ENCODE assay signal across 23 cellular contexts in the genomic region with DNA sequence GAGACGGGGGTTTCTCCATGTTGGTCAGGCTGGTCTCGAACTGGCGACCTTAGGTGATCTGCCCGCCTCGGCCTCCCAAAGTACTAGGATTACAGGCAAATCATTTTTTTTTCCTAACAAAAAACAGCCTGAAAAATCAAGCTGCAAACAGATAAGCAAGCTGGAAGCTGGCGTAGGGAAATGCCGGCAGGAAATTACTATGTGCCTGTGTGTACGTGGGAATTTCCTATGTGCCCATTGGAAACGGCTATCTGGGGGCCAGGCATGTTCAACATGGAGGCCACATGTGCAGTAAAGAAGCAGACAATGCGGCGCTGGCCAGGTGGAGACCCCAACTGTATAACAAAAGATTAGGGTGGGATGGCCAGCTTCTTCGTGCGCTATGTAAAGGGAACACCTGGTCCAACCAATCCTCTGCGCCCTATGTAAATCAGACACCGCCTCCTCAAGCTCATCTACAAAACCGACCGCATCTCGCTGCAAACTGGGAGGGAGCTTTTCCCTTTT. TPM values are rescaled to one million over a fixed set of nuclear protein-coding genes. Genes with fewer than 3 reads are reported as not detected.
"Had no signal": no experiment of that assay in that cellular context is flagged by ENCODE, and none has a peak within 500 bp of the region (broad histone marks: within the 10 kb centered on the region; RNA-seq: fewer than 3 reads in every experiment).

No MANE protein-coding gene starts in this region.

- H3K27me3 ChIP-seq: pancreas had no signal

- H3K4me3 ChIP-seq: coronary artery, mucosa of descending colon, pancreas, tibial artery had no signal

- H3K36me3 ChIP-seq: pancreas, tibial artery, WERI-Rb-1 had no signal

- H3K4me1 ChIP-seq: pancreas had no signal

- FAIRE-seq: islet of Langerhans, pancreas, urothelium cell line had no signal

- ATAC-seq: activated CD4-positive, alpha-beta T cell treated with anti-CD3 and anti-CD28 coated beads for 36 hours; mucosa of descending colon; naive thymus-derived CD4-positive, alpha-beta T cell; pancreas; stimulated activated naive B cell treated with anti-CD40 and anti-IgM and Interleukin-4, amounts not matched to agents 10 μg/mL and 1 μg/mL and 100 μg/mL, for 72 hours; T-helper 17 cell had no signal

- DNase-seq: activated CD4-positive, alpha-beta memory T cell treated with anti-CD3 and anti-CD28 coated beads, Interleukin-2, amount 10 ng/mL, durations not matched to agents 7 days and 5 days; activated CD4-positive, alpha-beta T cell treated with anti-CD3 and anti-CD28 coated beads for 36 hours; activated effector memory CD4-positive, alpha-beta T cell treated with anti-CD3 and anti-CD28 coated beads, Interleukin-2, amount 50 U/mL, for 16 hours; activated T-cell treated with anti-CD3 and anti-CD28 coated beads, Interleukin-2, amount 50 U/mL, for 48 hours; amniotic stem cell; effector memory CD4-positive, alpha-beta T cell; foreskin melanocyte; head of caudate nucleus; mucosa of descending colon; naive thymus-derived CD4-positive, alpha-beta T cell; pancreas; stimulated activated CD4-positive, alpha-beta T cell treated with anti-CD3 and anti-CD28 coated beads, Interleukin-15, amount 100 ng/mL, for 24 hours; stimulated activated CD4-positive, alpha-beta T cell treated with anti-CD3 and anti-CD28 coated beads, Interleukin-4, amount 100 ng/mL, for 1 hour; stimulated activated naive B cell treated with anti-CD40 and anti-IgM and Interleukin-4, amounts not matched to agents 10 μg/mL and 1 μg/mL and 100 μg/mL, for 72 hours; T-helper 17 cell; tibial artery; WERI-Rb-1 had no signal

- H3K27ac ChIP-seq: coronary artery, pancreas, tibial artery, WERI-Rb-1 had no signal

- H3K9me3 ChIP-seq: pancreas had no signal

RNA-seq across cellular contexts. Expression of a gene that starts 9.1 kb away (rescaled TPM):
- total RNA-seq: activated CD4-positive, alpha-beta memory T cell treated with anti-CD3 and anti-CD28 coated beads, Interleukin-2, amount 10 ng/mL, durations not matched to agents 7 days and 5 days; activated CD4-positive, alpha-beta T cell treated with anti-CD3 and anti-CD28 coated beads for 36 hours; fibroblast of lung; mucosa of descending colon; naive thymus-derived CD4-positive, alpha-beta T cell; pancreas; renal cortical epithelial cell; subcutaneous adipose tissue; T-helper 17 cell had no signal
- polyA plus RNA-seq: fibroblast of lung; naive thymus-derived CD4-positive, alpha-beta T cell; pancreas had no signal
